In the genomic region with DNA sequence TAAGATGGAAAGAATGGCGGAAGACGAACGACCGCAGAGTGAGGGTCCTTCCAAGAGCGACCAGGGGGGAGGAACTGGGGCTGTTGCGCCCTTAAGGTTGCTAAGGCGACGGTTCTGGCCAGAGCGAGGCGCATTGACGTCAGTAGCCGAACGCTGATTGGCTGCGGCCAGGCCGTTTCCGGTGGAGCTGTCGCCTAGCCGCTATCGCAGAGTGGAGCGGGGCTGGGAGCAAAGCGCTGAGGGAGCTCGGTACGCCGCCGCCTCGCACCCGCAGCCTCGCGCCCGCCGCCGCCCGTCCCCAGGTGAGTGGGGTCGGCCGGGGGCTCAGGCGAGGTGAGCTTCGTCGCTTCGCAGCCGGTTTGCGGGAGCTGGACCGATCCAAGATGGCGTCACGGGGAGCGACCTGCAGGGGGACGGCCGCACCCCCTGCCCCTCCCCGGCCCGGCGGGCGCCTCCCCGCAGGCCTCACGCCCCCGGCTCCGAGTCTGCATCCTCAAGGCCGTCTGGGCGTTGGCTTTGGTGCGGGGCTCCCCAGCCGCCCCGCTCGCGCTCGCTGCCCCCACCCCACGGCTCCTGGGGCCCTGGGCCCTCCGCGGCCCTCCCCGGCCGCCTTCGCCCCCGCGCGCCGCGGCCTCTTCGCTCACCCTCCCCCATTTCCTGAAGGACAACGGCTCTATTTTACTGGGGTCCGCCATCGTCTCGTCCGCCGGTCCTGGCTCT, we compare ENCODE assay signal across 8 cellular contexts. TPM values are rescaled to one million over a fixed set of nuclear protein-coding genes. Genes with fewer than 3 reads are reported as not detected.
DNase-seq lines count a peak whose midpoint lies in the region; ATAC-seq and TF ChIP-seq lines count a peak whose summit lies in the region.

TSS of gene PRKAR1A (plus strand) at position 184 of the 720 bp plus-strand sequence. CDS start 2,970 bp downstream, outside the sequence.

- H2BK12ac ChIP-seq in neuronal stem cell (ENCODE audit: low read length) = no peak within 1 kb of the TSS

- no peaks in the 10 kb centered on the region for H3K9me3 Mint-ChIP-seq in activated naive CD4-positive, alpha-beta T cell treated with anti-CD3 and anti-CD28 coated beads, Interleukin-2, amount 10 ng/mL, durations not matched to agents 7 days and 5 days

- H3K4me1 ChIP-seq in gastroesophageal sphincter = peaks cover 7 to 45% (median 7%) of the 10 kb centered on the region in 3 donors
- peaks cover 1 to 32% of the 10 kb centered on the region in 2 donors for H3K4me1 ChIP-seq in neuronal stem cell (ENCODE audit: control insufficient read depth in 2 of 2, insufficient read depth in 1 of 2, low read depth in 1 of 2, low read length in 2 of 2)
- peaks cover 8 to 59% (median 48%) of the 10 kb centered on the region in 5 donors for H3K4me1 ChIP-seq in subcutaneous abdominal adipose tissue (ENCODE audit: control insufficient read depth in 5 of 5, insufficient read depth in 5 of 5, low read length in 5 of 5)

- TF ChIP-seq EP300 in gastroesophageal sphincter (IDR thresholded peaks at IDR 0.05) = no peak

- H3K9ac ChIP-seq in SK-N-MC (ENCODE audit: insufficient read length) = peak within 1 kb of the TSS; percentile 87
- H3K9ac ChIP-seq in neuronal stem cell (ENCODE audit: low read depth, low read length, poor library complexity) = peak within 1 kb of the TSS; percentile 99
- H3K9ac ChIP-seq in subcutaneous abdominal adipose tissue (ENCODE audit: low read length in 5 of 5) = peak within 1 kb of the TSS; percentile 92 to 99 (median 99)

- peak within 1 kb of the TSS; percentile 84 for H3K4me2 ChIP-seq in neuronal stem cell (ENCODE audit: insufficient read depth, low read length, poor library complexity, severe bottlenecking)

- peak within 1 kb of the TSS; percentile 86 for H3K14ac ChIP-seq in neuronal stem cell (ENCODE audit: low read length)

- H2BK5ac ChIP-seq in neuronal stem cell (ENCODE audit: low read length) = peak within 1 kb of the TSS; percentile 98

- H3K36me3 Mint-ChIP-seq in activated naive CD4-positive, alpha-beta T cell treated with anti-CD3 and anti-CD28 coated beads, Interleukin-2, amount 10 ng/mL, durations not matched to agents 7 days and 5 days = peaks cover 27% of the 10 kb centered on the region

- peak within 1 kb of the TSS; percentile 100 for H3K18ac ChIP-seq in neuronal stem cell (ENCODE audit: low read length)

- H3K27me3 ChIP-seq in gastroesophageal sphincter (no peaks in the 10 kb centered on the region), neuronal stem cell (ENCODE audit: control insufficient read depth in 3 of 3, insufficient read depth in 3 of 3, low read depth in 1 of 3, low read length in 3 of 3) (no peaks in the 10 kb centered on the region), subcutaneous abdominal adipose tissue (ENCODE audit: control insufficient read depth in 5 of 5, insufficient read depth in 4 of 5, low read length in 5 of 5) (no peaks in the 10 kb centered on the region)

- peak; percentile 84 for DNase-seq in NCI-H1048 (lab: John Stamatoyannopoulos, UW)
- peak; percentile 42 for DNase-seq in SK-N-MC (ENCODE audit: low read depth, low spot score)
- DNase-seq in activated naive CD4-positive, alpha-beta T cell treated with anti-CD3 and anti-CD28 coated beads, Interleukin-2, amount 10 ng/mL, durations not matched to agents 7 days and 5 days = peak; percentile 96
- DNase-seq in neuronal stem cell (ENCODE audit: low spot score) = peak; percentile 92

- peaks cover 58% of the 10 kb centered on the region for H3K4me1 Mint-ChIP-seq in activated naive CD4-positive, alpha-beta T cell treated with anti-CD3 and anti-CD28 coated beads, Interleukin-2, amount 10 ng/mL, durations not matched to agents 7 days and 5 days

- H3K23ac ChIP-seq in neuronal stem cell (ENCODE audit: low read depth, low read length, poor library complexity) = peak within 1 kb of the TSS; percentile 95

- H3K9me3 ChIP-seq in SK-N-MC (ENCODE audit: low read depth, low read length) = no peaks in the 10 kb centered on the region
- H3K9me3 ChIP-seq in gastroesophageal sphincter = no peaks in the 10 kb centered on the region
- H3K9me3 ChIP-seq in neuronal stem cell (replicated peaks in 1 of 2; ENCODE audit: control insufficient read depth in 2 of 2, insufficient read depth in 1 of 2, low read depth in 1 of 2, low read length in 2 of 2) = peaks cover 0 to 9% of the 10 kb centered on the region in 2 donors
- no peaks in the 10 kb centered on the region for H3K9me3 ChIP-seq in subcutaneous abdominal adipose tissue (ENCODE audit: control insufficient read depth in 5 of 5, low read length in 5 of 5)

- H2AK5ac ChIP-seq in neuronal stem cell (ENCODE audit: low read depth, low read length) = no peak within 1 kb of the TSS

- peak within 1 kb of the TSS; percentile 88 for H2AFZ ChIP-seq in neuronal stem cell (ENCODE audit: low read length)

- H3K79me1 ChIP-seq in neuronal stem cell (ENCODE audit: low read depth, low read length) = peaks cover 4% of the 10 kb centered on the region

- no peak within 1 kb of the TSS for H3K27ac ChIP-seq in SK-N-MC
- H3K27ac ChIP-seq in gastroesophageal sphincter = peak within 1 kb of the TSS; percentile 87 to 99 (median 98)
- peak within 1 kb of the TSS; percentile 95 for H3K27ac ChIP-seq in neuronal stem cell (replicated peaks; ENCODE audit: low read length)
- peak within 1 kb of the TSS; percentile 99 for H3K27ac ChIP-seq in subcutaneous abdominal adipose tissue (ENCODE audit: low read depth, low read length)

- peak within 1 kb of the TSS; percentile 90 for H2BK120ac ChIP-seq in neuronal stem cell (ENCODE audit: low read depth, low read length)

- WGBS in gastroesophageal sphincter (ENCODE audit: low coverage in 1 of 2), 2 donors = 0% methylated on average over 13 to 14 of the region's 81 CpGs
- WGBS in neuronal stem cell (ENCODE audit: extremely low coverage in 2 of 2, insufficient read length in 2 of 2, insufficient replicate concordance in 1 of 2), 2 donors = no CpG with 5 or more reads among the region's 81 CpGs

- H3K27me3 Mint-ChIP-seq in activated naive CD4-positive, alpha-beta T cell treated with anti-CD3 and anti-CD28 coated beads, Interleukin-2, amount 10 ng/mL, durations not matched to agents 7 days and 5 days = no peaks in the 10 kb centered on the region

- H3K4ac ChIP-seq in neuronal stem cell (ENCODE audit: low read length) = peak within 1 kb of the TSS; percentile 41

- peak within 1 kb of the TSS; percentile 91 for H3K27ac Mint-ChIP-seq in activated naive CD4-positive, alpha-beta T cell treated with anti-CD3 and anti-CD28 coated beads, Interleukin-2, amount 10 ng/mL, durations not matched to agents 7 days and 5 days

- peak within 1 kb of the TSS; percentile 89 for H3K4me3 Mint-ChIP-seq in activated naive CD4-positive, alpha-beta T cell treated with anti-CD3 and anti-CD28 coated beads, Interleukin-2, amount 10 ng/mL, durations not matched to agents 7 days and 5 days

- peak within 1 kb of the TSS; percentile 82 for H2BK15ac ChIP-seq in neuronal stem cell (ENCODE audit: low read length)

- CTCF ChIA-PET in activated naive CD4-positive, alpha-beta T cell treated with anti-CD3 and anti-CD28 coated beads, Interleukin-2, amount 10 ng/mL, durations not matched to agents 7 days and 5 days (lab: Charles Lee) = no interaction called here

- peak in 1 of 4 experiments; percentile 14 for TF ChIP-seq CTCF in gastroesophageal sphincter (IDR thresholded peaks at IDR 0.05)

- peak within 1 kb of the TSS; percentile 92 for H4K91ac ChIP-seq in neuronal stem cell (ENCODE audit: low read depth, low read length, poor library complexity)

- H3K4me3 ChIP-seq in GM08714 (ENCODE audit: low read length) (peak within 1 kb of the TSS; percentile 79), SK-N-MC (peak within 1 kb of the TSS; percentile 92), gastroesophageal sphincter (peak within 1 kb of the TSS; percentile 82 to 98), neuronal stem cell (ENCODE audit: low read length in 2 of 2) (peak within 1 kb of the TSS; percentile 74 to 91), subcutaneous abdominal adipose tissue (ENCODE audit: low read depth in 1 of 5, low read length in 5 of 5) (peak within 1 kb of the TSS; percentile 79 to 98 (median 95))

- no peak within 1 kb of the TSS for H4K8ac ChIP-seq in neuronal stem cell (ENCODE audit: low read depth, low read length)

- TF ChIP-seq POLR2A in gastroesophageal sphincter (IDR thresholded peaks at IDR 0.05) = peak; percentile 85 to 86

- ATAC-seq in HG02588 (IDR thresholded peaks at IDR 0.05; ENCODE audit: unreplicated experiment) (peak; percentile 83), gastroesophageal sphincter (peak; percentile 95)

- peaks cover 20% of the 10 kb centered on the region for H3K36me3 ChIP-seq in SK-N-MC (ENCODE audit: insufficient read depth, low read length)
- peaks cover 0 to 20% of the 10 kb centered on the region in 2 donors for H3K36me3 ChIP-seq in gastroesophageal sphincter
- H3K36me3 ChIP-seq in neuronal stem cell (replicated peaks in 1 of 2; ENCODE audit: control insufficient read depth in 2 of 2, insufficient read depth in 2 of 2, low read length in 2 of 2) = peaks cover 6 to 28% of the 10 kb centered on the region in 2 donors
- peaks cover 4 to 19% (median 9%) of the 10 kb centered on the region in 5 donors for H3K36me3 ChIP-seq in subcutaneous abdominal adipose tissue (ENCODE audit: control insufficient read depth in 5 of 5, insufficient read depth in 5 of 5, low read length in 5 of 5)

RNA-seq across cellular contexts. Expression of gene PRKAR1A, which starts in this region (rescaled TPM):
- total RNA-seq in gastroesophageal sphincter = 100 to 1,000 TPM; 267 to 390 (median 347) TPM
- polyA plus RNA-seq in neuronal stem cell (2013, experiment 1 of 2) = 90.5 TPM
- 93.4 TPM for polyA plus RNA-seq in neuronal stem cell (2013, experiment 2 of 2)

Comparison
In these comparisons a context has a peak if more than half of its experiments do, and no peak if none do; other contexts are left out.
1. DNase-seq: peak in every context shown above with its lines; median percentile 96 in activated naive CD4-positive, alpha-beta T cell treated with anti-CD3 and anti-CD28 coated beads, Interleukin-2, amount 10 ng/mL, durations not matched to agents 7 days and 5 days; 92 in neuronal stem cell; 84 in NCI-H1048; 42 in SK-N-MC.